8 cellular contexts compared by ENCODE assay signal in genomic region chr19:47863514-47863936, GRCh38. TPM values are rescaled to one million over a fixed set of nuclear protein-coding genes. Genes with fewer than 3 reads are reported as not detected.
DNase-seq lines count a peak whose midpoint lies in the region; ATAC-seq and TF ChIP-seq lines count a peak whose summit lies in the region.

No MANE protein-coding gene starts in this region.

- no peak overlapping the region for H3K9ac ChIP-seq in endodermal cell (ENCODE audit: extremely low read depth, low read length, poor library complexity, severe bottlenecking)

- DNase-seq in C1 segment of cervical spinal cord (lab: John Stamatoyannopoulos, UW) (peak in 12 of 14 donors; percentile 13 to 85 (median 46)), HFF-Myc (ENCODE audit: extremely low read depth, low read depth) (peak; percentile 31), NOMO-1 (lab: John Stamatoyannopoulos, UW; ENCODE audit: unreplicated experiment in 2 of 2) (peak; percentile 49 to 51), endodermal cell (peak; percentile 99), mesothelial cell of epicardium (ENCODE audit: low spot score in 2 of 2, unreplicated experiment in 2 of 2) (peak; percentile 91 to 96)
- peak; percentile 85 for DNase-seq in activated CD8-positive, alpha-beta memory T cell treated with anti-CD3 and anti-CD28 coated beads, Interleukin-2, amount 10 ng/mL, durations not matched to agents 7 days and 5 days
- peak; percentile 63 to 74 for DNase-seq in stimulated activated CD8-positive, alpha-beta memory T cell treated with anti-CD3 and anti-CD28 coated beads, Interleukin-2, amount 100 ng/mL, for 1 hour (ENCODE audit: low read depth in 2 of 2)

- H3K27me3 ChIP-seq in endodermal cell (ENCODE audit: control insufficient read depth, insufficient read depth, low read length, poor library complexity, severe bottlenecking) = no peaks in the 10 kb centered on the region

- H3K27me3 Mint-ChIP-seq in activated CD8-positive, alpha-beta memory T cell treated with anti-CD3 and anti-CD28 coated beads, Interleukin-2, amount 10 ng/mL, durations not matched to agents 7 days and 5 days = peaks cover 6% of the 10 kb centered on the region
- H3K27me3 Mint-ChIP-seq in endodermal cell (ENCODE audit: insufficient read depth) (no peaks in the 10 kb centered on the region), mesothelial cell of epicardium (ENCODE audit: low read depth) (no peaks in the 10 kb centered on the region)

- no peaks in the 10 kb centered on the region for H3K36me3 Mint-ChIP-seq in activated CD8-positive, alpha-beta memory T cell treated with anti-CD3 and anti-CD28 coated beads, Interleukin-2, amount 10 ng/mL, durations not matched to agents 7 days and 5 days
- H3K36me3 Mint-ChIP-seq in endodermal cell (ENCODE audit: low read depth) = no peaks in the 10 kb centered on the region
- H3K36me3 Mint-ChIP-seq in mesothelial cell of epicardium = no peaks in the 10 kb centered on the region

- no peaks in the 10 kb centered on the region for H3K9me3 Mint-ChIP-seq in activated CD8-positive, alpha-beta memory T cell treated with anti-CD3 and anti-CD28 coated beads, Interleukin-2, amount 10 ng/mL, durations not matched to agents 7 days and 5 days (ENCODE audit: low read depth)
- peaks cover 1% of the 10 kb centered on the region for H3K9me3 Mint-ChIP-seq in endodermal cell
- no peaks in the 10 kb centered on the region for H3K9me3 Mint-ChIP-seq in mesothelial cell of epicardium

- no peaks in the 10 kb centered on the region for H3K9me3 ChIP-seq in endodermal cell (ENCODE audit: control insufficient read depth, low read length)

- peak; percentile 89 for ATAC-seq in activated CD8-positive, alpha-beta memory T cell treated with anti-CD3 and anti-CD28 coated beads, Interleukin-2, amount 10 ng/mL, durations not matched to agents 7 days and 5 days
- no peak for ATAC-seq in HG02885 (IDR thresholded peaks at IDR 0.05; ENCODE audit: poor library complexity, unreplicated experiment)

- H3K4me3 Mint-ChIP-seq in activated CD8-positive, alpha-beta memory T cell treated with anti-CD3 and anti-CD28 coated beads, Interleukin-2, amount 10 ng/mL, durations not matched to agents 7 days and 5 days = no peak overlapping the region
- no peak overlapping the region for H3K4me3 Mint-ChIP-seq in endodermal cell
- H3K4me3 Mint-ChIP-seq in mesothelial cell of epicardium = no peak overlapping the region

- 14 to 16% methylated on average over 7 to 13 of the region's 14 CpGs for WGBS in endodermal cell (ENCODE audit: insufficient coverage in 1 of 2, insufficient read length in 1 of 2), 2 experiments

- CTCF ChIA-PET in activated CD8-positive, alpha-beta memory T cell treated with anti-CD3 and anti-CD28 coated beads, Interleukin-2, amount 10 ng/mL, durations not matched to agents 7 days and 5 days (lab: Charles Lee) = interaction anchor here (0.6 to 2.6 kb wide), 10 partner anchors 8 to 73 kb away, joined by 3 to 11 read pairs (median 4); no protein-coding TSS in a partner anchor

- no peaks in the 10 kb centered on the region for H3K4me1 Mint-ChIP-seq in activated CD8-positive, alpha-beta memory T cell treated with anti-CD3 and anti-CD28 coated beads, Interleukin-2, amount 10 ng/mL, durations not matched to agents 7 days and 5 days
- peaks cover 9% of the 10 kb centered on the region for H3K4me1 Mint-ChIP-seq in endodermal cell
- peaks cover 4% of the 10 kb centered on the region for H3K4me1 Mint-ChIP-seq in mesothelial cell of epicardium

- no peak overlapping the region for H3K4me3 ChIP-seq in HFF-Myc (replicated peaks; ENCODE audit: low read depth, low read length)
- H3K4me3 ChIP-seq in endodermal cell (ENCODE audit: low read length) = no peak overlapping the region

- H3K36me3 ChIP-seq in endodermal cell (ENCODE audit: control insufficient read depth, insufficient read depth, low read length) = no peaks in the 10 kb centered on the region

- no peaks in the 10 kb centered on the region for H3K4me1 ChIP-seq in endodermal cell (ENCODE audit: control insufficient read depth, insufficient read depth, low read length)

- H3K27ac ChIP-seq in endodermal cell (ENCODE audit: low read depth, low read length) = peak overlapping the region; percentile 16

- peak; percentile 99 for TF ChIP-seq CTCF in HFF-Myc (IDR thresholded peaks at IDR 0.05; ENCODE audit: low read depth, low read length, missing control alignments)
- peak; percentile 99 for TF ChIP-seq CTCF in endodermal cell (conservative IDR thresholded peaks at IDR 0.05)
- peak; percentile 93 for TF ChIP-seq CTCF in mesothelial cell of epicardium (IDR thresholded peaks at IDR 0.05; ENCODE audit: unreplicated experiment)

- no peak overlapping the region for H3K27ac Mint-ChIP-seq in activated CD8-positive, alpha-beta memory T cell treated with anti-CD3 and anti-CD28 coated beads, Interleukin-2, amount 10 ng/mL, durations not matched to agents 7 days and 5 days
- H3K27ac Mint-ChIP-seq in endodermal cell = peak overlapping the region; percentile 89
- H3K27ac Mint-ChIP-seq in mesothelial cell of epicardium = peak overlapping the region; percentile 10

RNA-seq across cellular contexts. Expression of gene TPRX2, which starts 4.5 kb away (rescaled TPM):
- total RNA-seq in activated CD8-positive, alpha-beta memory T cell treated with anti-CD3 and anti-CD28 coated beads, Interleukin-2, amount 10 ng/mL, durations not matched to agents 7 days and 5 days = not detected
- total RNA-seq in endodermal cell (not detected), mesothelial cell of epicardium (not detected in 3 replicates)
- not detected for polyA plus RNA-seq in endodermal cell (2013, experiment 1 of 2)
- not detected for polyA plus RNA-seq in endodermal cell (2013, experiment 2 of 2)

RNA-seq across cellular contexts. Expression of gene SULT2A1, which starts 22.6 kb away (rescaled TPM):
- total RNA-seq in activated CD8-positive, alpha-beta memory T cell treated with anti-CD3 and anti-CD28 coated beads, Interleukin-2, amount 10 ng/mL, durations not matched to agents 7 days and 5 days = not detected
- total RNA-seq in endodermal cell = under 1 TPM in 1 of 2 donors, not detected in 1; 0.18 TPM
- not detected for polyA plus RNA-seq in endodermal cell (2013, experiment 1 of 2)
- polyA plus RNA-seq in endodermal cell (2013, experiment 2 of 2) = not detected
- 0.13 TPM in 1 of 3 replicates, not detected in the others for total RNA-seq in mesothelial cell of epicardium

RNA-seq across cellular contexts. Expression of gene CRX, which starts 41.8 kb away (rescaled TPM):
- not detected for total RNA-seq in activated CD8-positive, alpha-beta memory T cell treated with anti-CD3 and anti-CD28 coated beads, Interleukin-2, amount 10 ng/mL, durations not matched to agents 7 days and 5 days
- total RNA-seq in endodermal cell (under 1 TPM; 0.44 to 0.66 TPM), mesothelial cell of epicardium (not detected in 3 replicates)
- 0.68 TPM for polyA plus RNA-seq in endodermal cell (2013, experiment 1 of 2)
- polyA plus RNA-seq in endodermal cell (2013, experiment 2 of 2) = 0.33 TPM

RNA-seq across cellular contexts. Expression of gene TPRX1, which starts 59.2 kb away (rescaled TPM):
- total RNA-seq in activated CD8-positive, alpha-beta memory T cell treated with anti-CD3 and anti-CD28 coated beads, Interleukin-2, amount 10 ng/mL, durations not matched to agents 7 days and 5 days = not detected
- total RNA-seq in endodermal cell (not detected), mesothelial cell of epicardium (not detected in 3 replicates)
- not detected for polyA plus RNA-seq in endodermal cell (2013, experiment 1 of 2)
- not detected for polyA plus RNA-seq in endodermal cell (2013, experiment 2 of 2)

Comparison
In these comparisons a context has a peak if more than half of its experiments do, and no peak if none do; other contexts are left out.
1. DNase-seq: peak in every context shown above with its lines; median percentile 99 in endodermal cell; 94 in mesothelial cell of epicardium; 85 in activated CD8-positive, alpha-beta memory T cell treated with anti-CD3 and anti-CD28 coated beads, Interleukin-2, amount 10 ng/mL, durations not matched to agents 7 days and 5 days; 68 in stimulated activated CD8-positive, alpha-beta memory T cell treated with anti-CD3 and anti-CD28 coated beads, Interleukin-2, amount 100 ng/mL, for 1 hour; 50 in NOMO-1; 46 in C1 segment of cervical spinal cord; 31 in HFF-Myc.